ENCODE assay signal across 8 cellular contexts in genomic region chr5:134370306-134370870, GRCh38. TPM values are rescaled to one million over a fixed set of nuclear protein-coding genes. Genes with fewer than 3 reads are reported as not detected.
DNase-seq lines count a peak whose midpoint lies in the region; ATAC-seq, FAIRE-seq and TF ChIP-seq lines count a peak whose summit lies in the region.

No MANE protein-coding gene starts in this region.

- H3K4me1 Mint-ChIP-seq in IgD-negative memory B cell: peaks cover 32 to 42% (median 38%) of the 10 kb centered on the region in 3 donors

- no peaks in the 10 kb centered on the region for H3K27me3 ChIP-seq in BJ (ENCODE audit: control insufficient read depth, insufficient read depth, low read length)
- no peaks in the 10 kb centered on the region for H3K27me3 ChIP-seq in K562 (ENCODE audit: control insufficient read depth in 2 of 2, insufficient read depth in 2 of 2, low read length in 2 of 2)
- no peaks in the 10 kb centered on the region for H3K27me3 ChIP-seq in lung (ENCODE audit: control insufficient read depth, insufficient read depth)
- no peaks in the 10 kb centered on the region for H3K27me3 ChIP-seq in transverse colon

- POLR2A ChIA-PET in BJ (lab: Charles Lee) (no interaction called here), K562 (lab: Yijun Ruan, JAX) (interaction anchor here (0.9 to 5.2 kb wide), 2 partner anchors 12 to 177 kb away, joined by 3 to 36 read pairs; no protein-coding TSS in a partner anchor)

- H3K79me2 ChIP-seq in K562 (ENCODE audit: control insufficient read depth, insufficient read depth, low read length): peaks cover 59% of the 10 kb centered on the region

- H3K27ac ChIP-seq in K562 (ENCODE audit: extremely low read depth, low read depth, low read length) (peak overlapping the region; percentile 99), lung (ENCODE audit: low read depth in 1 of 2, low read length in 1 of 2) (peak overlapping the region; percentile 71 to 86), transverse colon (peak overlapping the region; percentile 99)

- no peak for TF ChIP-seq RAD21 in K562 (CRISPR knock-in tag; conservative IDR thresholded peaks at IDR 0.05 in 1 of 2, IDR thresholded peaks at IDR 0.05 in 1 of 2)

- peak overlapping the region; percentile 98 to 100 (median 100) for H3K27ac Mint-ChIP-seq in IgD-negative memory B cell

- TF ChIP-seq CTCF in BJ (IDR thresholded peaks at IDR 0.05; ENCODE audit: insufficient read depth, low read depth, low read length) (no peak), K562 (IDR thresholded peaks at IDR 0.05 in 2 of 3, conservative IDR thresholded peaks at IDR 0.05 in 1 of 3; ENCODE audit: insufficient read depth in 2 of 3, low read depth in 1 of 3, low read length in 3 of 3) (no peak), lung (IDR thresholded peaks at IDR 0.05; ENCODE audit: control extremely low read depth, extremely low read depth) (no peak), transverse colon (IDR thresholded peaks at IDR 0.05) (no peak)

- 5% methylated on average over 5 of the region's 5 CpGs for WGBS in K562 (ENCODE audit: insufficient coverage, low coverage, missing lambda C conversion rate)
- 26 to 35% methylated on average over 5 of the region's 5 CpGs for WGBS in lung, 2 donors
- WGBS in transverse colon (ENCODE audit: low coverage in 1 of 2), 2 donors: 10 to 24% methylated on average over 4 to 5 of the region's 5 CpGs

- H3K4me3 ChIP-seq in BJ (ENCODE audit: low read depth, low read length) (peak overlapping the region; percentile 100), K562 (peak overlapping the region; percentile 81), lung (no peak overlapping the region), transverse colon (peak overlapping the region; percentile 13 to 95 (median 76))

- FAIRE-seq in K562 (lab: Jason Lieb, UNC): no peak

- H3K36me3 Mint-ChIP-seq in IgD-negative memory B cell: peaks cover 6% of the 10 kb centered on the region

- H3K9me1 ChIP-seq in K562 (ENCODE audit: control insufficient read depth, insufficient read depth, low read length): no peaks in the 10 kb centered on the region

- H3K4me2 ChIP-seq in K562 (ENCODE audit: insufficient read depth, low read length): peak overlapping the region; percentile 90

- TF ChIP-seq POLR2A in K562 (conservative IDR thresholded peaks at IDR 0.05): no peak
- TF ChIP-seq POLR2A in transverse colon (IDR thresholded peaks at IDR 0.05): no peak

- intact Hi-C loops in K562 (cut with micrococcal nuclease) (loop anchor here (2.0 to 5.0 kb wide), 3 partner anchors 63 to 194 kb away; partner anchors contain the start of gene SKP1), transverse colon (cut with DNase I; ENCODE audit: low total_unique reads) (loop anchor here (5.0 kb wide), 1 partner anchor 157 kb away; the partner anchor contains the start of gene JADE2)

- no peaks in the 10 kb centered on the region for H3K9me3 Mint-ChIP-seq in IgD-negative memory B cell

- CTCF ChIA-PET in BJ (lab: Yijun Ruan, JAX) (interaction anchor here (0.9 kb wide), 1 partner anchor 178 kb away, joined by 3 read pairs; no protein-coding TSS in a partner anchor), K562 (lab: Yijun Ruan, JAX; ENCODE audit: low intra/inter-chr PET ratio) (no interaction called here)

- in situ Hi-C loops in K562 (cut with MboI): no loop called here
- in situ Hi-C loops in transverse colon (cut with MboI; ENCODE audit: low pct_ligation_motif_present in 1 of 4, low pct_unique_long_range_greater_than_20kb in 1 of 4, low sequenced_read_pairs in 3 of 4): no loop called here

- peaks cover 5% of the 10 kb centered on the region for H3K9me3 ChIP-seq in K562 (replicated peaks; ENCODE audit: control insufficient read depth, insufficient read depth, low read depth, low read length)
- no peaks in the 10 kb centered on the region for H3K9me3 ChIP-seq in lung (ENCODE audit: control insufficient read depth in 2 of 2, insufficient read depth in 1 of 2, low read length in 1 of 2)
- H3K9me3 ChIP-seq in transverse colon: no peaks in the 10 kb centered on the region

- H2AFZ ChIP-seq in K562 (ENCODE audit: low read depth, low read length): peak overlapping the region; percentile 100

- H3K27me3 Mint-ChIP-seq in IgD-negative memory B cell: peaks cover 1% of the 10 kb centered on the region

- no peak for TF ChIP-seq EP300 in K562 (IDR thresholded peaks at IDR 0.05; ENCODE audit: low read length)
- TF ChIP-seq EP300 in transverse colon (IDR thresholded peaks at IDR 0.05; ENCODE audit: low read depth): no peak

- H3K4me1 ChIP-seq in K562 (replicated peaks in 1 of 2; ENCODE audit: control insufficient read depth in 2 of 2, insufficient read depth in 2 of 2, low read length in 2 of 2) (peaks cover 5 to 9% of the 10 kb centered on the region in 2 experiments; a peak in 3 of 5 replicates), lung (ENCODE audit: control insufficient read depth in 2 of 2, insufficient read depth in 2 of 2, low read length in 2 of 2) (peaks cover 2 to 14% of the 10 kb centered on the region in 2 donors), transverse colon (peaks cover 7 to 46% (median 33%) of the 10 kb centered on the region in 4 donors)

- peak overlapping the region; percentile 90 to 99 (median 98) for H3K4me3 Mint-ChIP-seq in IgD-negative memory B cell

- H3K36me3 ChIP-seq in BJ (ENCODE audit: control insufficient read depth, insufficient read depth, low read length) (0 out of 2 replicates have a peak, but pooled peaks cover 1% of the 10 kb centered on the region), K562 (ENCODE audit: control insufficient read depth, insufficient read depth, low read length) (peaks cover 14% of the 10 kb centered on the region; the same call in 2 of the 3 replicates), lung (ENCODE audit: control insufficient read depth in 2 of 2, insufficient read depth in 2 of 2, low read length in 2 of 2) (no peaks in the 10 kb centered on the region), transverse colon (peaks cover 0 to 8% (median 0%) of the 10 kb centered on the region in 4 donors)

- peak; percentile 7 for ATAC-seq in GM21423 (IDR thresholded peaks at IDR 0.05; ENCODE audit: unreplicated experiment)
- no peak for ATAC-seq in K562
- no peak for ATAC-seq in lung (ENCODE audit: insufficient read depth, low FRiP score)

- no peak for DNase-seq in BJ (ENCODE audit: low read depth)
- peak in 2 of 4 experiments; percentile 9 to 21 for DNase-seq in K562 (ENCODE audit: extremely low read depth in 1 of 4, low spot score in 3 of 4)
- no peak for DNase-seq in lung (ENCODE audit: low spot score)
- DNase-seq in transverse colon: no peak
- no peak for DNase-seq in medulla oblongata (ENCODE audit: extremely low spot score)
- DNase-seq in A172 (ENCODE audit: low spot score): no peak

- BruUV-seq in K562 (replicated peaks; lab: Mats Ljungman, UMichigan): TSS peak; percentile 77

- peak overlapping the region; percentile 1 to 98; a peak in 2 of 4 replicates for H3K9ac ChIP-seq in K562 (ENCODE audit: insufficient read depth in 1 of 2, low read depth in 2 of 2, low read length in 2 of 2)

- peaks cover 12% of the 10 kb centered on the region for H4K20me1 ChIP-seq in K562 (replicated peaks; ENCODE audit: control insufficient read depth, insufficient read depth, low read length)

RNA-seq across cellular contexts. Expression of gene UBE2B, which starts 1.0 kb away (rescaled TPM):
- polyA plus RNA-seq in BJ (2011; rRNA removed) (17.6 and 45.2 TPM in 2 replicates), IgD-negative memory B cell (65.2 TPM), K562 (2011; rRNA removed) (64.1 and 83.2 TPM in 2 replicates), K562 (2014; fragmentation: Illumina TruSeq; extraction: Trizol) (71.6 and 88.9 TPM in 2 replicates), K562 (2014; fragmentation: Nextera tagmentation; extraction: Ambion mirVana) (100 to 1,000 TPM; 165 to 198 TPM), K562 (2014; rRNA removed) (38.0 and 54.7 TPM in 2 replicates), lung (100 to 1,000 TPM in 1 of 2 donors, 10 to 100 TPM in 1; 89.3 to 111 TPM)
- 12.4 and 16.3 TPM in 2 replicates for polyA minus RNA-seq in BJ (2011; rRNA and poly(A)+ RNA removed)
- 39.2 and 116 TPM in 2 replicates for total RNA-seq in K562 (2011; cell fraction: chromatin; rRNA removed; ENCODE audit: low replicate concordance)
- 17.2 and 18.7 TPM in 2 replicates for total RNA-seq in K562 (2011; cell fraction: nucleolus; rRNA removed)
- total RNA-seq in K562 (2011; cell fraction: nucleoplasm; rRNA removed): 47.7 and 64.6 TPM in 2 replicates
- total RNA-seq in K562 (2014; rRNA removed) (8.4 and 13.1 TPM in 2 replicates), K562 (2014; rRNA removed; fragmentation: Illumina TruSeq; extraction: Trizol) (61.8 and 72.4 TPM in 2 replicates), K562 (2015; rRNA removed; fragmentation: Illumina TruSeq; extraction: Trizol) (37.8 and 40.0 TPM in 2 replicates), K562 (2021) (73.1 and 75.5 TPM in 2 replicates), lung (100 to 1,000 TPM in 1 of 2 donors, 10 to 100 TPM in 1; 75.1 to 119 TPM), transverse colon (100 to 1,000 TPM in 1 of 4 donors, 10 to 100 TPM in 3; 51.1 to 126 (median 71.6) TPM)
- 13.4 and 26.8 TPM in 2 replicates for polyA plus RNA-seq in K562 (2011; cell fraction: cytosol; rRNA removed)
- 16.4 and 23.7 TPM in 2 replicates for polyA plus RNA-seq in K562 (2011; cell fraction: nucleus; rRNA removed)
- 77.7 and 90.1 TPM in 2 replicates for polyA plus RNA-seq in K562 (2012)
- 23.5 and 30.8 TPM in 2 replicates for polyA minus RNA-seq in K562 (2011; rRNA and poly(A)+ RNA removed)
- polyA minus RNA-seq in K562 (2011; cell fraction: cytosol; rRNA and poly(A)+ RNA removed): 32.7 and 42.6 TPM in 2 replicates
- polyA minus RNA-seq in K562 (2011; cell fraction: nucleus; rRNA and poly(A)+ RNA removed): 12.8 and 16.6 TPM in 2 replicates
- total RNA-seq in A172 (2014; rRNA removed; shearing (Covaris generic)): 36.6 and 44.0 TPM in 2 replicates

RNA-seq across cellular contexts. Expression of gene CDKL3, which starts 3.4 kb away (rescaled TPM):
- polyA plus RNA-seq in BJ (2011; rRNA removed) (1.4 and 2.2 TPM in 2 replicates), IgD-negative memory B cell (0.81 TPM), K562 (2011; rRNA removed) (3.1 and 5.0 TPM in 2 replicates), K562 (2014; fragmentation: Illumina TruSeq; extraction: Trizol) (1.5 and 2.4 TPM in 2 replicates), K562 (2014; fragmentation: Nextera tagmentation; extraction: Ambion mirVana) (1 to 10 TPM; 3.3 to 3.9 TPM), K562 (2014; rRNA removed) (1.2 and 1.7 TPM in 2 replicates), lung (1 to 10 TPM; 1.5 to 3.6 TPM)
- not detected in 2 replicates for polyA minus RNA-seq in BJ (2011; rRNA and poly(A)+ RNA removed)
- 0.19 TPM in 1 of 2 replicates, not detected in the other for total RNA-seq in K562 (2011; cell fraction: chromatin; rRNA removed; ENCODE audit: low replicate concordance)
- total RNA-seq in K562 (2011; cell fraction: nucleolus; rRNA removed): not detected in 2 replicates
- 0.66 and 0.92 TPM in 2 replicates for total RNA-seq in K562 (2011; cell fraction: nucleoplasm; rRNA removed)
- total RNA-seq in K562 (2014; rRNA removed) (0.23 and 0.65 TPM in 2 replicates), K562 (2014; rRNA removed; fragmentation: Illumina TruSeq; extraction: Trizol) (1.5 and 1.8 TPM in 2 replicates), K562 (2015; rRNA removed; fragmentation: Illumina TruSeq; extraction: Trizol) (0.51 and 1.1 TPM in 2 replicates), K562 (2021) (1.1 and 1.8 TPM in 2 replicates), lung (1 to 10 TPM; 2.2 to 2.9 TPM), transverse colon (1 to 10 TPM in 3 of 4 donors, under 1 TPM in 1; 0.96 to 4.0 (median 2.4) TPM)
- polyA plus RNA-seq in K562 (2011; cell fraction: cytosol; rRNA removed): 0.57 and 1.8 TPM in 2 replicates
- 2.6 and 4.1 TPM in 2 replicates for polyA plus RNA-seq in K562 (2011; cell fraction: nucleus; rRNA removed)
- polyA plus RNA-seq in K562 (2012): 1.5 and 1.7 TPM in 2 replicates
- polyA minus RNA-seq in K562 (2011; rRNA and poly(A)+ RNA removed): 0.49 and 0.96 TPM in 2 replicates
- not detected in 2 replicates for polyA minus RNA-seq in K562 (2011; cell fraction: cytosol; rRNA and poly(A)+ RNA removed)
- polyA minus RNA-seq in K562 (2011; cell fraction: nucleus; rRNA and poly(A)+ RNA removed): 0.33 TPM in 1 of 2 replicates, not detected in the other
- total RNA-seq in A172 (2014; rRNA removed; shearing (Covaris generic)): 2.5 and 5.2 TPM in 2 replicates

RNA-seq across cellular contexts. Expression of gene CDKN2AIPNL, which starts 41.3 kb away (rescaled TPM):
- polyA plus RNA-seq in BJ (2011; rRNA removed) (10.5 and 18.9 TPM in 2 replicates), IgD-negative memory B cell (32.8 TPM), K562 (2011; rRNA removed) (29.6 and 44.3 TPM in 2 replicates), K562 (2014; fragmentation: Illumina TruSeq; extraction: Trizol) (39.2 and 42.2 TPM in 2 replicates), K562 (2014; fragmentation: Nextera tagmentation; extraction: Ambion mirVana) (10 to 100 TPM; 19.9 to 30.7 TPM), K562 (2014; rRNA removed) (46.9 and 55.4 TPM in 2 replicates), lung (10 to 100 TPM; 16.0 to 43.2 TPM)
- polyA minus RNA-seq in BJ (2011; rRNA and poly(A)+ RNA removed): 2.5 and 4.3 TPM in 2 replicates
- total RNA-seq in K562 (2011; cell fraction: chromatin; rRNA removed; ENCODE audit: low replicate concordance): 12.4 and 12.8 TPM in 2 replicates
- total RNA-seq in K562 (2011; cell fraction: nucleolus; rRNA removed): 12.2 and 14.0 TPM in 2 replicates
- 21.9 and 23.2 TPM in 2 replicates for total RNA-seq in K562 (2011; cell fraction: nucleoplasm; rRNA removed)
- total RNA-seq in K562 (2014; rRNA removed) (46.4 and 90.0 TPM in 2 replicates), K562 (2014; rRNA removed; fragmentation: Illumina TruSeq; extraction: Trizol) (40.7 and 45.5 TPM in 2 replicates), K562 (2015; rRNA removed; fragmentation: Illumina TruSeq; extraction: Trizol) (41.8 and 43.1 TPM in 2 replicates), K562 (2021) (40.0 and 42.1 TPM in 2 replicates), lung (10 to 100 TPM; 10.9 to 22.1 TPM), transverse colon (10 to 100 TPM in 2 of 4 donors, 1 to 10 TPM in 1, not detected in 1; 3.2 to 18.7 (median 12.9) TPM)
- 22.1 and 37.0 TPM in 2 replicates for polyA plus RNA-seq in K562 (2011; cell fraction: cytosol; rRNA removed)
- polyA plus RNA-seq in K562 (2011; cell fraction: nucleus; rRNA removed): 10.8 and 15.7 TPM in 2 replicates
- polyA plus RNA-seq in K562 (2012): 33.3 and 57.5 TPM in 2 replicates
- polyA minus RNA-seq in K562 (2011; rRNA and poly(A)+ RNA removed): 15.6 and 16.0 TPM in 2 replicates
- polyA minus RNA-seq in K562 (2011; cell fraction: cytosol; rRNA and poly(A)+ RNA removed): 12.5 and 12.6 TPM in 2 replicates
- 5.3 and 10.7 TPM in 2 replicates for polyA minus RNA-seq in K562 (2011; cell fraction: nucleus; rRNA and poly(A)+ RNA removed)
- total RNA-seq in A172 (2014; rRNA removed; shearing (Covaris generic)): 68.4 and 70.6 TPM in 2 replicates
